Comparison of ENCODE assay signal across 13 cellular contexts in genomic region chr5:172503925-172504730, GRCh38. TPM values are rescaled to one million over a fixed set of nuclear protein-coding genes. Genes with fewer than 3 reads are reported as not detected.
A peak's percentile ranks its signal among the peaks of the same experiment; 100 is the strongest.
DNase-seq lines count a peak whose midpoint lies in the region; ATAC-seq and TF ChIP-seq lines count a peak whose summit lies in the region.
"Had no signal": no experiment of that assay in that cellular context is flagged by ENCODE, and none has a peak within 500 bp of the region (broad histone marks: within the 10 kb centered on the region; RNA-seq: fewer than 3 reads in every experiment).

No MANE protein-coding gene starts in this region.

- DNase-seq in Peyer's patch (peak in 2 of 3 donors; percentile 46 to 53), epithelial cell of esophagus (ENCODE audit: low read depth) (peak; percentile 14), mesenteric fat pad (ENCODE audit: low spot score) (peak; percentile 75), stomach (no peak), iPS-NIHi7 (ENCODE audit: extremely low spot score) (no peak)
- DNase-seq: BE2C, NCI-H187 had no signal

- H3K27me3 ChIP-seq in Peyer's patch: no peaks in the 10 kb centered on the region
- H3K27me3 ChIP-seq in stomach: no peaks in the 10 kb centered on the region
- H3K27me3 ChIP-seq: BE2C had no signal

- ATAC-seq in HG02588 (IDR thresholded peaks at IDR 0.05; ENCODE audit: unreplicated experiment): no peak
- no peak for ATAC-seq in HG03196 (IDR thresholded peaks at IDR 0.05; ENCODE audit: unreplicated experiment)
- no peak for ATAC-seq in GM19463 (IDR thresholded peaks at IDR 0.05; ENCODE audit: unreplicated experiment)
- ATAC-seq: activated T-helper 17 cell treated with anti-CD3 and anti-CD28 coated beads, Interleukin-2, amount 50 U/mL, for 72 hours; naive thymus-derived CD4-positive, alpha-beta T cell had no signal

- H3K4me3 ChIP-seq in Peyer's patch (no peak overlapping the region), epithelial cell of esophagus (ENCODE audit: low read length) (no peak overlapping the region), stomach (no peak overlapping the region)

- no peaks in the 10 kb centered on the region for H3K9me3 ChIP-seq in Peyer's patch
- no peaks in the 10 kb centered on the region for H3K9me3 ChIP-seq in stomach
- H3K9me3 ChIP-seq: BE2C had no signal

- TF ChIP-seq CTCF in Peyer's patch (IDR thresholded peaks at IDR 0.05) (no peak), epithelial cell of esophagus (IDR thresholded peaks at IDR 0.05; ENCODE audit: insufficient read depth, low read depth, low read length, missing control alignments) (no peak), stomach (IDR thresholded peaks at IDR 0.05) (no peak)

- WGBS in stomach, 5 donors: 40 to 57% (median 50%) methylated on average over 11 of the region's 11 CpGs

- TF ChIP-seq EP300 in stomach (IDR thresholded peaks at IDR 0.05): no peak

- H3K4me1 ChIP-seq in Peyer's patch (peaks cover 0 to 15% (median 0%) of the 10 kb centered on the region in 4 donors), stomach (peaks cover 0 to 13% (median 8%) of the 10 kb centered on the region in 4 donors)
- H3K4me1 ChIP-seq: BE2C had no signal

- no peak for TF ChIP-seq POLR2A in Peyer's patch (IDR thresholded peaks at IDR 0.05)
- no peak for TF ChIP-seq POLR2A in stomach (IDR thresholded peaks at IDR 0.05)

- intact Hi-C loops in stomach (cut with DNase I; ENCODE audit: low total_unique reads): no loop called here

- H3K27ac ChIP-seq in Peyer's patch (peak overlapping the region in 2 of 4 donors; percentile 30 to 50), stomach (peak overlapping the region in 4 of 5 donors; percentile 33 to 68 (median 52))
- H3K27ac ChIP-seq: epithelial cell of prostate had no signal

- no peaks in the 10 kb centered on the region for H3K36me3 ChIP-seq in Peyer's patch
- H3K36me3 ChIP-seq in stomach: no peaks in the 10 kb centered on the region
- H3K36me3 ChIP-seq: BE2C had no signal

RNA-seq across cellular contexts. Expression of gene SH3PXD2B, which starts 49.8 kb away (rescaled TPM):
- total RNA-seq in Peyer's patch: 10 to 100 TPM in 3 of 4 donors, 1 to 10 TPM in 1; 5.8 to 26.4 (median 11.7) TPM
- 56.6 TPM for total RNA-seq in mesenteric fat pad
- 10 to 100 TPM in 4 of 5 donors, 1 to 10 TPM in 1; 7.2 to 63.0 (median 35.1) TPM for total RNA-seq in stomach
- 10 to 100 TPM in 1 of 3 donors, 1 to 10 TPM in 2; 6.7 to 15.8 (median 7.4) TPM for polyA plus RNA-seq in stomach

Comparison
In these comparisons a context has a peak if more than half of its experiments do, and no peak if none do; other contexts are left out.
1. DNase-seq: peak in Peyer's patch (2 of 3), epithelial cell of esophagus (single experiment) and mesenteric fat pad (single experiment); none in stomach (single experiment) and iPS-NIHi7 (single experiment).